In the genomic region with DNA sequence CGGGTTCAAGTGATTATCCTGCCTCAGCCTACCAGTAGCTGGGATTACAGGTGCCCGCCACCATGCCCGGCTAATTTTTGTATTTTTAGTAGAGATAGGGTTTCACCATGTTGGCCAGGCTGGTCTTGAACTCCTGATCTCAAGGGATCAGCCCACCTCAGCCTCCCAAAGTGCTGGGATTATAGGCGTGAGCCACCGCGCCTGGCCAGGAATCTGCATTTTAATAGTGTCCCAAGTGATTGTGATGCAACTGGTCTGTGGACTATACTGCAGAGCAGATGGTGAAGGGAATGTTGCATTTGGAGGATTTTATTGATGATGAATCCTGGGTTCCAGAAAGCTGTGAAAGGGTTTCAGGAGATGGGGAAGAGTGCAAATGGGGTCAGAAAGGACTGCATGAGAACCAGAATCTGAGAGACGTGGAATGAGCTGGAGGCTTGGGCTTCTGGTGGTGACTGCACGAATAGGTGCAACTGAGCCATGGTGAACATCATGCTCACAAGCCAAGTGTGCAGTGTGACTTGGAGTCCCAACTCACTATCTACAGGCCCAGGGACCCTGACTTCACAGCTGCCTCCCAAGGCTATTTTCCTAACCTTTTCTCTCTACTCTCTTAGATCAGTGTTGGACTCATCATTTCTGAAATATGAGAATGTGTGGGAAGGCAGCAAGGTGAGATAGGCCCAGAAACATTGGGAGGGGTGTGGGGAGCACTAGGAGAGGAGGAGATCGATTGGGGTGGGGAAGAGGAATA, we compare ENCODE assay signal across 9 cellular contexts. TPM values are rescaled to one million over a fixed set of nuclear protein-coding genes. Genes with fewer than 3 reads are reported as not detected.
DNase-seq lines count a peak whose midpoint lies in the region; ATAC-seq, FAIRE-seq and TF ChIP-seq lines count a peak whose summit lies in the region.
"Had no signal": no experiment of that assay in that cellular context is flagged by ENCODE, and none has a peak within 500 bp of the region (broad histone marks: within the 10 kb centered on the region; RNA-seq: fewer than 3 reads in every experiment).

No MANE protein-coding gene starts in this region.

- DNase-seq in activated naive CD4-positive, alpha-beta T cell (lab: John Stamatoyannopoulos, UW): no peak
- DNase-seq in Panc1 (ENCODE audit: low read depth, low spot score) (no peak), endodermal cell (peak; percentile 59), spleen (peak; percentile 45), SKM-1 (lab: John Stamatoyannopoulos, UW; ENCODE audit: unreplicated experiment) (no peak), D721Med (ENCODE audit: insufficient read length, low spot score) (no peak)

- H3K27ac ChIP-seq in Panc1 (ENCODE audit: low read length): peak overlapping the region; percentile 20; the same call in 1 of the 2 replicates
- peak overlapping the region; percentile 8 for H3K27ac ChIP-seq in endodermal cell (ENCODE audit: low read depth, low read length)
- peak overlapping the region in 3 of 8 donors; percentile 9 to 36 (median 26) for H3K27ac ChIP-seq in spleen
- H3K27ac ChIP-seq: HL-60 had no signal

- H3K27me3 Mint-ChIP-seq in activated naive CD4-positive, alpha-beta T cell treated with anti-CD3 and anti-CD28 coated beads, Interleukin-2, amount 50 U/mL, for 24 hours: no peaks in the 10 kb centered on the region
- H3K27me3 Mint-ChIP-seq in endodermal cell (ENCODE audit: insufficient read depth): no peaks in the 10 kb centered on the region

- in situ Hi-C loops in Panc1 (cut with HindIII; ENCODE audit: low pct_unique_long_range_greater_than_20kb, low sequenced_read_pairs): no loop called here

- H3K4me1 ChIP-seq in Panc1 (ENCODE audit: control insufficient read depth, insufficient read depth, low read length): 0 out of 2 replicates have a peak, but pooled peaks cover 3% of the 10 kb centered on the region
- H3K4me1 ChIP-seq in endodermal cell (ENCODE audit: control insufficient read depth, insufficient read depth, low read length): no peaks in the 10 kb centered on the region
- H3K4me1 ChIP-seq in spleen: peaks cover 12 to 39% (median 30%) of the 10 kb centered on the region in 6 donors

- H3K36me3 ChIP-seq in Panc1 (ENCODE audit: control insufficient read depth, insufficient read depth, low read length) (peaks cover 23% of the 10 kb centered on the region), endodermal cell (ENCODE audit: control insufficient read depth, insufficient read depth, low read length) (peaks cover 34% of the 10 kb centered on the region), spleen (peaks cover 0 to 38% (median 29%) of the 10 kb centered on the region in 6 donors)

- peak overlapping the region; percentile 61 for H3K27ac Mint-ChIP-seq in activated naive CD4-positive, alpha-beta T cell treated with anti-CD3 and anti-CD28 coated beads, Interleukin-2, amount 50 U/mL, for 24 hours
- peak overlapping the region; percentile 91 for H3K27ac Mint-ChIP-seq in endodermal cell

- no peaks in the 10 kb centered on the region for H3K27me3 ChIP-seq in Panc1 (ENCODE audit: control insufficient read depth, insufficient read depth, low read length)
- no peaks in the 10 kb centered on the region for H3K27me3 ChIP-seq in endodermal cell (ENCODE audit: control insufficient read depth, insufficient read depth, low read length, poor library complexity, severe bottlenecking)
- H3K27me3 ChIP-seq in spleen (replicated peaks in 1 of 7): no peaks in the 10 kb centered on the region

- no peak overlapping the region for H3K9ac ChIP-seq in endodermal cell (ENCODE audit: extremely low read depth, low read length, poor library complexity, severe bottlenecking)

- peaks cover 44% of the 10 kb centered on the region for H3K4me1 Mint-ChIP-seq in activated naive CD4-positive, alpha-beta T cell treated with anti-CD3 and anti-CD28 coated beads, Interleukin-2, amount 50 U/mL, for 24 hours
- H3K4me1 Mint-ChIP-seq in endodermal cell: peaks cover 10% of the 10 kb centered on the region

- WGBS in endodermal cell (ENCODE audit: insufficient coverage in 1 of 2, insufficient read length in 1 of 2), 2 experiments: 85 to 89% methylated on average over 6 to 8 of the region's 9 CpGs
- WGBS in spleen, 5 donors: 82 to 92% (median 86%) methylated on average over 9 of the region's 9 CpGs

- H3K9me3 ChIP-seq in Panc1 (ENCODE audit: control insufficient read depth, insufficient read depth, low read depth, low read length) (no peaks in the 10 kb centered on the region), endodermal cell (ENCODE audit: control insufficient read depth, low read length) (no peaks in the 10 kb centered on the region), spleen (no peaks in the 10 kb centered on the region)

- no peak for FAIRE-seq in D721Med (lab: Jason Lieb, UNC)

- ATAC-seq in Panc1 (no peak), HG03139 (IDR thresholded peaks at IDR 0.05; ENCODE audit: unreplicated experiment) (no peak)

- POLR2A ChIA-PET in Panc1 (lab: Charles Lee): interaction anchor here (0.6 kb wide), 1 partner anchor 53 kb away, joined by 4 read pairs; no protein-coding TSS in a partner anchor

- TF ChIP-seq POLR2A in spleen (IDR thresholded peaks at IDR 0.05): no peak

- H3K4me3 ChIP-seq in Panc1 (ENCODE audit: low read depth in 2 of 2, low read length in 2 of 2) (no peak overlapping the region), endodermal cell (ENCODE audit: low read length) (no peak overlapping the region), spleen (no peak overlapping the region)

- H3K36me3 Mint-ChIP-seq in activated naive CD4-positive, alpha-beta T cell treated with anti-CD3 and anti-CD28 coated beads, Interleukin-2, amount 50 U/mL, for 24 hours: peaks cover 19% of the 10 kb centered on the region
- peaks cover 32% of the 10 kb centered on the region for H3K36me3 Mint-ChIP-seq in endodermal cell (ENCODE audit: low read depth)

- CTCF ChIA-PET in Panc1 (lab: Charles Lee): no interaction called here

- BruUV-seq in Panc1 (replicated peaks; lab: Mats Ljungman, UMichigan): no TSS peak

- H3K4me3 Mint-ChIP-seq in activated naive CD4-positive, alpha-beta T cell treated with anti-CD3 and anti-CD28 coated beads, Interleukin-2, amount 50 U/mL, for 24 hours: no peak overlapping the region
- H3K4me3 Mint-ChIP-seq in endodermal cell: no peak overlapping the region

- intact Hi-C loops in Panc1 (cut with micrococcal nuclease; ENCODE audit: unreplicated experiment) (loop anchor here (10.0 kb wide), 1 partner anchor 69 kb away; the partner anchor contains the start of genes RPL41 and ZC3H10), spleen (cut with DNase I; ENCODE audit: low total_unique reads) (loop anchor here (2.0 kb wide), 1 partner anchor 59 kb away; the partner anchor contains the start of gene PA2G4)

- TF ChIP-seq CTCF in Panc1 (IDR thresholded peaks at IDR 0.05): no peak
- no peak for TF ChIP-seq CTCF in endodermal cell (conservative IDR thresholded peaks at IDR 0.05)
- no peak for TF ChIP-seq CTCF in spleen (IDR thresholded peaks at IDR 0.05 in 8 of 11, conservative IDR thresholded peaks at IDR 0.05 in 3 of 11)
- no peak for TF ChIP-seq CTCF in D721Med (IDR thresholded peaks at IDR 0.05; ENCODE audit: insufficient read depth, missing control alignments)

- no peaks in the 10 kb centered on the region for H3K9me3 Mint-ChIP-seq in activated naive CD4-positive, alpha-beta T cell treated with anti-CD3 and anti-CD28 coated beads, Interleukin-2, amount 50 U/mL, for 24 hours
- no peaks in the 10 kb centered on the region for H3K9me3 Mint-ChIP-seq in endodermal cell

RNA-seq across cellular contexts. Expression of gene RPS26, which starts 4.5 kb away (rescaled TPM):
- total RNA-seq in Panc1 (2021; ENCODE audit: unreplicated experiment) (46.4 TPM), endodermal cell (10 to 100 TPM; 35.8 to 58.6 TPM), spleen (100 to 1,000 TPM in 3 of 7 donors, 10 to 100 TPM in 4; 15.3 to 674 (median 76.8) TPM)
- polyA plus RNA-seq in Panc1 (2012; ENCODE audit: insufficient read length): 199 TPM
- polyA plus RNA-seq in endodermal cell (2013, experiment 1 of 2): 2,066 TPM
- 1,971 TPM for polyA plus RNA-seq in endodermal cell (2013, experiment 2 of 2)
- polyA plus RNA-seq in spleen: 1,000 to 10,000 TPM; 1,592 to 2,958 (median 1,751) TPM

RNA-seq across cellular contexts. Expression of gene IKZF4, which starts 25.4 kb away (rescaled TPM):
- 6.9 TPM for total RNA-seq in Panc1 (2021; ENCODE audit: unreplicated experiment)
- polyA plus RNA-seq in Panc1 (2012; ENCODE audit: insufficient read length): 3.0 TPM
- total RNA-seq in endodermal cell: 10 to 100 TPM in 1 of 2 donors, 1 to 10 TPM in 1; 9.8 to 10.2 TPM
- polyA plus RNA-seq in endodermal cell (2013, experiment 1 of 2): 21.4 TPM
- 17.5 TPM for polyA plus RNA-seq in endodermal cell (2013, experiment 2 of 2)
- 1 to 10 TPM; 3.1 to 9.3 (median 6.2) TPM for total RNA-seq in spleen
- polyA plus RNA-seq in spleen: 1 to 10 TPM in 2 of 3 donors, under 1 TPM in 1; 0.80 to 1.6 (median 1.4) TPM

RNA-seq across cellular contexts. Expression of gene ERBB3, which starts 33.8 kb away (rescaled TPM):
- total RNA-seq in Panc1 (2021; ENCODE audit: unreplicated experiment) (0.90 TPM), endodermal cell (10 to 100 TPM; 45.7 to 51.8 TPM), spleen (1 to 10 TPM in 1 of 7 donors, under 1 TPM in 3, not detected in 3; 0.47 to 1.4 (median 0.72) TPM)
- polyA plus RNA-seq in Panc1 (2012; ENCODE audit: insufficient read length): 1.7 TPM
- 41.7 TPM for polyA plus RNA-seq in endodermal cell (2013, experiment 1 of 2)
- polyA plus RNA-seq in endodermal cell (2013, experiment 2 of 2): 35.4 TPM
- 1 to 10 TPM in 1 of 3 donors, under 1 TPM in 2; 0.17 to 2.0 (median 0.23) TPM for polyA plus RNA-seq in spleen

RNA-seq across cellular contexts. Expression of gene SUOX, which starts 49.1 kb away (rescaled TPM):
- total RNA-seq in Panc1 (2021; ENCODE audit: unreplicated experiment) (20.7 TPM), endodermal cell (10 to 100 TPM; 23.2 to 27.5 TPM), spleen (10 to 100 TPM; 13.1 to 29.1 (median 19.8) TPM)
- 25.3 TPM for polyA plus RNA-seq in Panc1 (2012; ENCODE audit: insufficient read length)
- polyA plus RNA-seq in endodermal cell (2013, experiment 1 of 2): 22.5 TPM
- 20.3 TPM for polyA plus RNA-seq in endodermal cell (2013, experiment 2 of 2)
- polyA plus RNA-seq in spleen: 1 to 10 TPM; 6.0 to 8.1 (median 6.1) TPM

RNA-seq across cellular contexts. Expression of gene PA2G4, which starts 58.2 kb away (rescaled TPM):
- total RNA-seq in Panc1 (2021; ENCODE audit: unreplicated experiment): 175 TPM
- 159 TPM for polyA plus RNA-seq in Panc1 (2012; ENCODE audit: insufficient read length)
- 100 to 1,000 TPM; 128 to 161 TPM for total RNA-seq in endodermal cell
- polyA plus RNA-seq in endodermal cell (2013, experiment 1 of 2): 155 TPM
- polyA plus RNA-seq in endodermal cell (2013, experiment 2 of 2): 147 TPM
- 10 to 100 TPM; 70.5 to 92.8 (median 78.0) TPM for total RNA-seq in spleen
- 10 to 100 TPM; 52.8 to 74.1 (median 71.0) TPM for polyA plus RNA-seq in spleen

Comparison
In these comparisons a context has a peak if more than half of its experiments do, and no peak if none do; other contexts are left out.
1. DNase-seq: peak in endodermal cell (single experiment) and spleen (single experiment); none in activated naive CD4-positive, alpha-beta T cell (0 of 4), Panc1 (single experiment), SKM-1 (single experiment) and D721Med (single experiment).
2. RNA of gene ERBB3, which starts 33.8 kb away (total RNA-seq): 45.7 to 51.8 TPM in endodermal cell; 0.90 TPM in Panc1 (single experiment) and 0.47 to 1.4 TPM in spleen; every median in the first group is over 10 times any median in the second.